In the genomic region with DNA sequence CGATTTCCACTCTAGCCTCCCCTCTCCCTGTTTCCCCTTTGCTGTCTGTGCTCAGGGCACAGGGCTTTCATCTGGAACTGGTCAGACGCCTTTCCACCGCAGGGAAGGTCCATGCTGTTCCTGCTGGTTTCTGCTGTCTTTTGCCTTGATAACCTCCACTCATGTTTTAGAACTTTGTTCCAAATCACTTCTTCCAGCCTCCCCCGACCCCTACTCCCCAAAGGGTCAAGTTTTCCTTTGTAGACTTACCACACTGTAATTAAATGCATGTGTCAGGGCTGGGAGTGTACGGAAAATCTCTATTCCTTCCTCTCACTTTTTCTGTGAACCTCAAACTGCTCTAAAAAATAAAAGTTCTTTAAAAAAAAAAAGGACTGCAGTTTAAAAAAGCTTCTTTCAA, we compare ENCODE assay signal across 20 cellular contexts.
"Had no signal": no experiment of that assay in that cellular context is flagged by ENCODE, and none has a peak within 500 bp of the region (broad histone marks: within the 10 kb centered on the region; RNA-seq: fewer than 3 reads in every experiment).

No MANE protein-coding gene starts in this region.

- H3K9me3 ChIP-seq: adrenal gland, body of pancreas, gastrocnemius medialis, heart left ventricle, prostate gland, SK-N-SH, stomach, thoracic aorta had no signal

- H3K27ac Mint-ChIP-seq: T-cell had no signal

- H3K4me1 Mint-ChIP-seq: T-cell had no signal

- H3K27me3 Mint-ChIP-seq: activated naive CD4-positive, alpha-beta T cell treated with anti-CD3 and anti-CD28 coated beads, Interleukin-2, amount 50 U/mL, for 24 hours; activated T-helper 17 cell treated with anti-CD3 and anti-CD28 coated beads, Interleukin-2, amount 50 U/mL, for 72 hours; naive thymus-derived CD8-positive, alpha-beta T cell; T-cell had no signal

- ATAC-seq: activated T-helper 17 cell treated with anti-CD3 and anti-CD28 coated beads, Interleukin-2, amount 50 U/mL, for 72 hours; body of pancreas; gastrocnemius medialis; heart left ventricle; left lobe of liver; naive thymus-derived CD8-positive, alpha-beta T cell; T-cell had no signal

- H3K4me1 ChIP-seq: adrenal gland, body of pancreas, gastrocnemius medialis, heart left ventricle, prostate gland had no signal

- H3K4me3 ChIP-seq: adrenal gland, body of pancreas, gastrocnemius medialis, heart left ventricle, prostate gland, smooth muscle cell, stomach, thoracic aorta had no signal

- DNase-seq: activated CD4-positive, CD25-positive, alpha-beta regulatory T cell treated with anti-CD3 and anti-CD28 coated beads, Interleukin-2, amount 50 U/mL, for 72 hours; adrenal gland; body of pancreas; central memory CD4-positive, alpha-beta T cell; cortex of kidney; effector CD4-positive, alpha-beta T cell; gastrocnemius medialis; heart left ventricle; naive thymus-derived CD8-positive, alpha-beta T cell; right cardiac atrium; SK-N-SH; stomach; T-cell; T1000 had no signal

- H3K36me3 ChIP-seq: adrenal gland, gastrocnemius medialis, prostate gland, thoracic aorta had no signal

- H3K9me3 Mint-ChIP-seq: activated naive CD4-positive, alpha-beta T cell treated with anti-CD3 and anti-CD28 coated beads, Interleukin-2, amount 50 U/mL, for 24 hours; activated T-helper 17 cell treated with anti-CD3 and anti-CD28 coated beads, Interleukin-2, amount 50 U/mL, for 72 hours; naive thymus-derived CD8-positive, alpha-beta T cell; T-cell had no signal

- H3K4me3 Mint-ChIP-seq: activated naive CD4-positive, alpha-beta T cell treated with anti-CD3 and anti-CD28 coated beads, Interleukin-2, amount 50 U/mL, for 24 hours; activated T-helper 17 cell treated with anti-CD3 and anti-CD28 coated beads, Interleukin-2, amount 50 U/mL, for 72 hours; naive thymus-derived CD8-positive, alpha-beta T cell; T-cell had no signal
